In the genomic region with DNA sequence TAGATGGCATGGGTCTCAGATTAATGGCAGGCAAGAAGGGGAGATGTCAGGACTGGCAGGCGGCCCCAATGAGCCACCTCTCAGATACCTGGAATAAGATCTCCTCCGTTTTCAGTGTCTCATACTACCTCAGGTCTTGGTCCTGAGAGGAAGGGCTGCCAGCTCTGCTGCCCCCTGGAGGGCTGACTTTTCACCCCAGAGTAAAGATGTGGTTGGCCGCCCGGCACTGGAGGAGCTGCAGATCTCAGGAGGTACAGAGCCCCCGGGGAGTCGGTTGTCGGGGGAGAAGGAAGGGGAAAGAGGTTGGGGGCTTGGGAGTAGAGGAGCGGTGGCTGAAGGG, we compare ENCODE assay signal across 8 cellular contexts. TPM values are rescaled to one million over a fixed set of nuclear protein-coding genes. Genes with fewer than 3 reads are reported as not detected.
DNase-seq lines count a peak whose midpoint lies in the region; ATAC-seq and TF ChIP-seq lines count a peak whose summit lies in the region.

No MANE protein-coding gene starts in this region.

- H3K27me3 Mint-ChIP-seq in GM23338 (ENCODE audit: insufficient read depth, low read depth, poor library complexity) = peaks cover 57% of the 10 kb centered on the region

- H3K27ac ChIP-seq in GM23338 (ENCODE audit: low read depth) (no peak overlapping the region), RWPE1 (no peak overlapping the region)

- TF ChIP-seq CTCF in AG09319 (IDR thresholded peaks at IDR 0.05; ENCODE audit: low read depth, low read length) = peak; percentile 55
- TF ChIP-seq CTCF in GM23338 (conservative IDR thresholded peaks at IDR 0.05; ENCODE audit: low read depth in 2 of 2) = peak; percentile 59 to 79
- TF ChIP-seq CTCF in RWPE1 (conservative IDR thresholded peaks at IDR 0.05; ENCODE audit: low read depth) = peak; percentile 36; the same call in 1 of the 2 replicates

- peak overlapping the region; percentile 77 for H3K4me3 Mint-ChIP-seq in GM23338

- H3F3A ChIP-seq in GM23338 (replicated peaks; ENCODE audit: low read depth) = peaks cover 2% of the 10 kb centered on the region; the same call in 1 of the 2 replicates

- CTCF ChIA-PET in RWPE1 (lab: Yijun Ruan, JAX) = interaction anchor here (0.6 to 1.4 kb wide), 10 partner anchors 12 to 463 kb away, joined by 3 to 6 read pairs (median 4); no protein-coding TSS in a partner anchor

- peak; percentile 61 for ATAC-seq in GM23338
- no peak for ATAC-seq in HG02642 (IDR thresholded peaks at IDR 0.05; ENCODE audit: poor library complexity, unreplicated experiment)

- no peaks in the 10 kb centered on the region for H3K36me3 ChIP-seq in GM23338 (ENCODE audit: insufficient read depth)

- peaks cover 26% of the 10 kb centered on the region for H3K4me1 ChIP-seq in GM23338 (ENCODE audit: insufficient read depth)

- H3K9me3 Mint-ChIP-seq in GM23338 = peaks cover 3% of the 10 kb centered on the region; the same call in 2 of the 3 replicates

- POLR2A ChIA-PET in RWPE1 (lab: Yijun Ruan, JAX; ENCODE audit: low non-redundant PET) = no interaction called here

- in situ Hi-C loops in T47D (cut with HindIII; ENCODE audit: low pct_unique_long_range_greater_than_20kb, low sequenced_read_pairs) = no loop called here

- no peaks in the 10 kb centered on the region; the same call in 1 of the 2 replicates for H3K79me2 ChIP-seq in GM23338 (replicated peaks; ENCODE audit: insufficient read depth)

- peaks cover 35% of the 10 kb centered on the region for H3K27me3 ChIP-seq in GM23338 (ENCODE audit: insufficient read depth)

- H3K4me2 ChIP-seq in GM23338 = peak overlapping the region; percentile 98

- H3K36me3 Mint-ChIP-seq in GM23338 (ENCODE audit: low read depth) = no peaks in the 10 kb centered on the region; the same call in 2 of the 3 replicates

- H3K27ac Mint-ChIP-seq in GM23338 = no peak overlapping the region

- peaks cover 44% of the 10 kb centered on the region for H3K4me1 Mint-ChIP-seq in GM23338

- H2AFZ ChIP-seq in GM23338 = peak overlapping the region; percentile 94

- H3K9me2 ChIP-seq in GM23338 (ENCODE audit: insufficient read depth) = no peaks in the 10 kb centered on the region

- H4K20me1 ChIP-seq in GM23338 (replicated peaks; ENCODE audit: insufficient read depth) = no peaks in the 10 kb centered on the region

- DNase-seq in AG09319 (ENCODE audit: extremely low read depth, low read depth) = no peak
- peak; percentile 87 for DNase-seq in GM23338 (ENCODE audit: low spot score)
- peak; percentile 73 for DNase-seq in RWPE1 (ENCODE audit: low spot score)
- peak; percentile 41 to 50 for DNase-seq in T47D (ENCODE audit: low read depth in 1 of 2, low spot score in 1 of 2)
- peak; percentile 78 for DNase-seq in kidney tubule cell (ENCODE audit: low spot score)
- DNase-seq in stimulated activated CD8-positive, alpha-beta memory T cell treated with anti-CD3 and anti-CD28 coated beads, Interleukin-4, amount 100 ng/mL, for 24 hours (ENCODE audit: low read depth) = peak; percentile 27
- no peak for DNase-seq in Ammon's horn (ENCODE audit: low spot score)

- H3K4me3 ChIP-seq in GM23338 = peak overlapping the region; percentile 84

TF ChIP-seq in GM23338, 12 proteins besides CTCF, POLR2A, EP300 and RAD21:
- TF ChIP-seq NANOG (IDR thresholded peaks at IDR 0.05; ENCODE audit: borderline replicate concordance) (no peak), ZNF114 (CRISPR knock-in tag; IDR thresholded peaks at IDR 0.05) (no peak), ETS1 (IDR thresholded peaks at IDR 0.05) (0 out of 2 replicates have a peak, but pooled peaks have one; percentile 10)

RNA-seq across cellular contexts. Expression of gene COL13A1, which starts 0.6 kb away (rescaled TPM):
- total RNA-seq in GM23338 (2014; rRNA removed; shearing (Covaris generic)) = 7.1 and 8.6 TPM in 2 replicates
- 5.1 and 5.2 TPM in 2 replicates for polyA plus RNA-seq in GM23338 (2016; fragmentation: Nextera tagmentation; extraction: Ambion mirVana)

Comparison
In these comparisons a context has a peak if more than half of its experiments do, and no peak if none do; other contexts are left out.
1. DNase-seq: peak in GM23338 (single experiment), RWPE1 (single experiment), T47D (2 of 2), kidney tubule cell (single experiment) and stimulated activated CD8-positive, alpha-beta memory T cell treated with anti-CD3 and anti-CD28 coated beads, Interleukin-4, amount 100 ng/mL, for 24 hours (single experiment); none in AG09319 (single experiment) and Ammon's horn (single experiment).
2. Peak in every context shown above with its lines, with median percentiles within 50 percentile points of each other: CTCF ChIP-seq.